Comparison of ENCODE assay signal across 8 cellular contexts in the genomic region with DNA sequence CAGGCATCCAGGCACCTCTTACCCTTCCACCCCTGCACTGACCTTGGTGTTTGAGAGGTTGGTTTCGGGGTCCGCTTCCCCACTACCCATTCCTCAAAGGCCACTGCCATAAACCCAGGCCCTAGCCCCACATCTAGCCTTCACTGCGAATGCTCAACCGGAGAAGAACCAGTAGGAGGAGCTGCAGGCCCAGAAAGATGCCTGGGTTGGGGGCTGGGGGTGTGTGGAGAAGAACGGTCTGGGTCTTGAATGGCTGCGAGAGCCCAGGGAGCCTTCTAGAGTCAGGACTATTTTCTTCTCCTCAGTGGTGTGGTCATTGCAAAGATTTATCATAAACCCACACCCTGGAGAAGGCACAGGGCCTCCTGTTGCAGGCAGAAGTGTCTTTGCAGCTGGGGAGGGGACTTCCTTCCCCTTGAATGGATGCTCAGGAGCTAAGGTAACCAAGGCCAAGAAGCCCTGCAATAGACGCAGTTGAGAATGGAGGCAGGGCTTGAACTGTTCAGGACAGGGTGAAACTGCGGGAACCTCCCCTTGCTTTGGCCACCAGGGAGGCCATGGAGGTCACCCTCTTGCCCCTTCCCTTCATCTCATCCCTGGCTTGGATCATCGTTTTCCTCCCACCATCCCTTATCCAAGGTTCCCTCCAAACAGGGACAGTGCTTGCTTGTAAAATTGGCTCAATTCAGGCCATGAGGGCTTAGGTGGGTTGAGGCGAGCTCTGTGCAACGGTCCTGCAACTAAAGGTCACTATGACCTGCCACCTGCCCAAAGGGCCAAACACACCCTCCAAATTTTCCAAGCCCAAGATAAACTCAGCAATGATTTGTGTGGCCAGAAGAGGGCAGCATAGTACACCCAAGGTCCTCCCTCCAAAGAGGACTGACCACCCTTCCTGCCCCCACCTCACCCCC. TPM values are rescaled to one million over a fixed set of nuclear protein-coding genes. Genes with fewer than 3 reads are reported as not detected.
DNase-seq lines count a peak whose midpoint lies in the region; ATAC-seq and TF ChIP-seq lines count a peak whose summit lies in the region.

No MANE protein-coding gene starts in this region.

- intact Hi-C loops in activated CD4-positive, alpha-beta T cell treated with anti-CD3 and anti-CD28 coated beads for 36 hours (cut with DNase I, micrococcal nuclease): loop anchor here in 1 of 2 experiments (2.0 to 5.0 kb wide), 3 partner anchors 118 to 481 kb away; a partner anchor contains a TSS
- intact Hi-C loops in activated CD4-positive, alpha-beta memory T cell treated with anti-CD3 and anti-CD28 coated beads for 36 hours (cut with micrococcal nuclease): loop anchor here (5.0 to 10.0 kb wide), 3 partner anchors 116 to 484 kb away; a partner anchor contains a TSS
- intact Hi-C loops in stomach (cut with DNase I; ENCODE audit: low total_unique reads): no loop called here

- H3K27me3 ChIP-seq in stomach: peaks cover 0 to 22% (median under 1%) of the 10 kb centered on the region in 3 donors

- H3K4me1 ChIP-seq in stomach: no peaks in the 10 kb centered on the region

- H3K36me3 ChIP-seq in stomach: peaks cover 0 to 6% (median 6%) of the 10 kb centered on the region in 4 donors

- peaks cover 22% of the 10 kb centered on the region for H3K27me3 Mint-ChIP-seq in activated CD4-positive, alpha-beta T cell treated with anti-CD3 and anti-CD28 coated beads for 36 hours
- H3K27me3 Mint-ChIP-seq in activated CD4-positive, alpha-beta memory T cell treated with anti-CD3 and anti-CD28 coated beads for 36 hours: peaks cover 22% of the 10 kb centered on the region

- H3K4me3 ChIP-seq in stomach: no peak overlapping the region

- CTCF ChIA-PET in activated CD4-positive, alpha-beta T cell treated with anti-CD3 and anti-CD28 coated beads for 36 hours (lab: Charles Lee): interaction anchor here (1.0 to 1.7 kb wide), 4 partner anchors 9 to 480 kb away, joined by 4 to 7 read pairs (median 6); no protein-coding TSS in a partner anchor
- CTCF ChIA-PET in activated CD4-positive, alpha-beta memory T cell treated with anti-CD3 and anti-CD28 coated beads for 36 hours (lab: Charles Lee): interaction anchor here (0.7 to 1.4 kb wide), 7 partner anchors 20 to 360 kb away, joined by 3 to 8 read pairs (median 4); no protein-coding TSS in a partner anchor

- H3K9me3 Mint-ChIP-seq in activated CD4-positive, alpha-beta T cell treated with anti-CD3 and anti-CD28 coated beads for 36 hours (ENCODE audit: low read depth): peaks cover 7% of the 10 kb centered on the region
- peaks cover 11% of the 10 kb centered on the region for H3K9me3 Mint-ChIP-seq in activated CD4-positive, alpha-beta memory T cell treated with anti-CD3 and anti-CD28 coated beads for 36 hours

- no peak for TF ChIP-seq EP300 in stomach (IDR thresholded peaks at IDR 0.05)

- H3K4me3 Mint-ChIP-seq in activated CD4-positive, alpha-beta T cell treated with anti-CD3 and anti-CD28 coated beads for 36 hours: no peak overlapping the region
- H3K4me3 Mint-ChIP-seq in activated CD4-positive, alpha-beta memory T cell treated with anti-CD3 and anti-CD28 coated beads for 36 hours: no peak overlapping the region

- DNase-seq in activated CD4-positive, alpha-beta T cell treated with anti-CD3 and anti-CD28 coated beads for 36 hours: peak; percentile 48
- DNase-seq in activated CD4-positive, alpha-beta T cell treated with anti-CD3 and anti-CD28 coated beads for 4 hours: no peak
- DNase-seq in LHCN-M2 (ENCODE audit: low read depth) (peak; percentile 31), hepatic stellate cell (ENCODE audit: low spot score) (peak; percentile 30), stomach (no peak), dedifferentiated amniotic fluid mesenchymal stem cell (ENCODE audit: extremely low spot score) (no peak)
- DNase-seq in activated CD4-positive, alpha-beta memory T cell treated with anti-CD3 and anti-CD28 coated beads for 36 hours: peak; percentile 23

- no peak overlapping the region for H3K27ac ChIP-seq in stomach

- peaks cover 0 to 8% (median 0%) of the 10 kb centered on the region in 4 donors for H3K9me3 ChIP-seq in stomach

- H3K27ac Mint-ChIP-seq in activated CD4-positive, alpha-beta T cell treated with anti-CD3 and anti-CD28 coated beads for 36 hours: no peak overlapping the region
- H3K27ac Mint-ChIP-seq in activated CD4-positive, alpha-beta memory T cell treated with anti-CD3 and anti-CD28 coated beads for 36 hours: no peak overlapping the region

- WGBS in stomach, 5 donors: 49 to 59% (median 58%) methylated on average over 11 of the region's 11 CpGs

- H3K4me1 Mint-ChIP-seq in activated CD4-positive, alpha-beta T cell treated with anti-CD3 and anti-CD28 coated beads for 36 hours: no peaks in the 10 kb centered on the region
- no peaks in the 10 kb centered on the region for H3K4me1 Mint-ChIP-seq in activated CD4-positive, alpha-beta memory T cell treated with anti-CD3 and anti-CD28 coated beads for 36 hours (ENCODE audit: low read depth)

- TF ChIP-seq CTCF in stomach (IDR thresholded peaks at IDR 0.05): peak in 4 of 7 experiments; percentile 30 to 49 (median 36)

- POLR2A ChIA-PET in activated CD4-positive, alpha-beta T cell treated with anti-CD3 and anti-CD28 coated beads for 36 hours (lab: Charles Lee): no interaction called here
- POLR2A ChIA-PET in activated CD4-positive, alpha-beta memory T cell treated with anti-CD3 and anti-CD28 coated beads for 36 hours (lab: Charles Lee): no interaction called here

- no peak for ATAC-seq in activated CD4-positive, alpha-beta T cell treated with anti-CD3 and anti-CD28 coated beads for 36 hours
- ATAC-seq in HG03378 (IDR thresholded peaks at IDR 0.05; ENCODE audit: unreplicated experiment): no peak

- no peak for TF ChIP-seq POLR2A in stomach (IDR thresholded peaks at IDR 0.05)

- peaks cover 5% of the 10 kb centered on the region for H3K36me3 Mint-ChIP-seq in activated CD4-positive, alpha-beta T cell treated with anti-CD3 and anti-CD28 coated beads for 36 hours (ENCODE audit: low read depth)
- peaks cover 6% of the 10 kb centered on the region for H3K36me3 Mint-ChIP-seq in activated CD4-positive, alpha-beta memory T cell treated with anti-CD3 and anti-CD28 coated beads for 36 hours

RNA-seq across cellular contexts. Expression of a gene that starts 20.9 kb away (rescaled TPM):
- total RNA-seq in activated CD4-positive, alpha-beta T cell treated with anti-CD3 and anti-CD28 coated beads for 36 hours: under 1 TPM; 0.26 to 0.71 TPM
- 3.5 and 6.1 TPM in 2 replicates for total RNA-seq in LHCN-M2 (2014; rRNA removed)
- 14.2 TPM for polyA plus RNA-seq in LHCN-M2 (2012)
- under 1 TPM; 0.41 to 0.48 TPM for total RNA-seq in activated CD4-positive, alpha-beta memory T cell treated with anti-CD3 and anti-CD28 coated beads for 36 hours
- total RNA-seq in stomach: 10 to 100 TPM in 2 of 5 donors, 1 to 10 TPM in 3; 1.3 to 24.6 (median 7.0) TPM
- 10 to 100 TPM; 13.9 to 23.7 (median 23.3) TPM for polyA plus RNA-seq in stomach

Comparison
In these comparisons a context has a peak if more than half of its experiments do, and no peak if none do; other contexts are left out.
1. DNase-seq: peak in activated CD4-positive, alpha-beta T cell treated with anti-CD3 and anti-CD28 coated beads for 36 hours (single experiment), LHCN-M2 (single experiment), activated CD4-positive, alpha-beta memory T cell treated with anti-CD3 and anti-CD28 coated beads for 36 hours (single experiment) and hepatic stellate cell (single experiment); none in activated CD4-positive, alpha-beta T cell treated with anti-CD3 and anti-CD28 coated beads for 4 hours (0 of 2), stomach (single experiment) and dedifferentiated amniotic fluid mesenchymal stem cell (single experiment).